In genomic region chr10:71266918-71267442, GRCh38 we compare ENCODE assay signal across 20 cellular contexts. TPM values are rescaled to one million over a fixed set of nuclear protein-coding genes. Genes with fewer than 3 reads are reported as not detected.
DNase-seq lines count a peak whose midpoint lies in the region; ATAC-seq, FAIRE-seq and TF ChIP-seq lines count a peak whose summit lies in the region.
"Had no signal": no experiment of that assay in that cellular context is flagged by ENCODE, and none has a peak within 500 bp of the region (broad histone marks: within the 10 kb centered on the region; RNA-seq: fewer than 3 reads in every experiment).

No MANE protein-coding gene starts in this region.

- WGBS in SK-N-SH (ENCODE audit: low lambda C conversion rate) = 74% methylated on average over 8 of the region's 8 CpGs
- WGBS in smooth muscle cell (ENCODE audit: low lambda C conversion rate) = 54% methylated on average over 8 of the region's 8 CpGs

- peaks cover 80% of the 10 kb centered on the region for H3K4me1 Mint-ChIP-seq in WTC11
- H3K4me1 Mint-ChIP-seq: activated CD4-positive, alpha-beta memory T cell treated with anti-CD3 and anti-CD28 coated beads, Interleukin-2, amount 10 ng/mL, durations not matched to agents 7 days and 5 days; activated naive CD8-positive, alpha-beta T cell treated with anti-CD3 and anti-CD28 coated beads for 36 hours; central memory CD8-positive, alpha-beta T cell had no signal

- no peaks in the 10 kb centered on the region for H3K36me3 Mint-ChIP-seq in WTC11
- H3K36me3 Mint-ChIP-seq: activated naive CD8-positive, alpha-beta T cell treated with anti-CD3 and anti-CD28 coated beads for 36 hours; CD4-positive, alpha-beta memory T cell had no signal

- POLR2A ChIA-PET in SK-N-SH (lab: Yijun Ruan, JAX) = interaction anchor here (0.9 to 5.8 kb wide), 7 partner anchors 11 to 52 kb away, joined by 3 to 39 read pairs (median 5); no protein-coding TSS in a partner anchor
- POLR2A ChIA-PET in WTC11 (lab: Charles Lee) = interaction anchor here (2.5 kb wide), 1 partner anchor 50 kb away, joined by 10 read pairs; no protein-coding TSS in a partner anchor

- CTCF ChIA-PET in SK-N-SH (lab: Yijun Ruan, JAX) = interaction anchor here (0.7 to 10.4 kb wide), 10 partner anchors 10 to 364 kb away, joined by 3 to 139 read pairs (median 10); partner anchors contain the start of gene UNC5B
- CTCF ChIA-PET in WTC11 (lab: Charles Lee) = interaction anchor here (0.5 to 4.8 kb wide), 7 partner anchors 9 to 738 kb away, joined by 3 to 67 read pairs (median 11); no protein-coding TSS in a partner anchor

- H3K79me2 ChIP-seq in SK-N-SH (ENCODE audit: insufficient read depth) (peaks cover 81% of the 10 kb centered on the region), smooth muscle cell (ENCODE audit: low read depth) (peaks cover 79% of the 10 kb centered on the region)

- H2AFZ ChIP-seq in SK-N-SH (ENCODE audit: low read depth) (no peak overlapping the region), smooth muscle cell (ENCODE audit: low read depth) (no peak overlapping the region)
- H2AFZ ChIP-seq: PC-9 had no signal

- TF ChIP-seq EP300 in SK-N-SH (IDR thresholded peaks at IDR 0.05; ENCODE audit: borderline replicate concordance in 1 of 2, low read depth in 1 of 2, low read length in 1 of 2) = no peak

- H3K4me3 Mint-ChIP-seq in WTC11 = no peak overlapping the region
- H3K4me3 Mint-ChIP-seq: activated CD4-positive, alpha-beta memory T cell treated with anti-CD3 and anti-CD28 coated beads, Interleukin-2, amount 10 ng/mL, durations not matched to agents 7 days and 5 days; activated naive CD8-positive, alpha-beta T cell treated with anti-CD3 and anti-CD28 coated beads for 36 hours; CD4-positive, alpha-beta memory T cell; central memory CD8-positive, alpha-beta T cell had no signal

- no peak for FAIRE-seq in HTR-8/SVneo (lab: Jason Lieb, UNC)

- no peak for TF ChIP-seq RAD21 in SK-N-SH (IDR thresholded peaks at IDR 0.05; ENCODE audit: low read length)

- H3K4me3 ChIP-seq in SK-N-SH (ENCODE audit: low read depth in 2 of 2, low read length in 1 of 2) (no peak overlapping the region), iPS-20b (ENCODE audit: low read length) (no peak overlapping the region), smooth muscle cell (no peak overlapping the region)
- H3K4me3 ChIP-seq: gastrocnemius medialis, PC-9, tibial artery had no signal

- H3K9me3 ChIP-seq in SK-N-SH (no peaks in the 10 kb centered on the region), iPS-20b (ENCODE audit: insufficient read depth, low read depth, low read length) (no peaks in the 10 kb centered on the region), smooth muscle cell (replicated peaks; ENCODE audit: low read depth) (no peaks in the 10 kb centered on the region)
- H3K9me3 ChIP-seq: gastrocnemius medialis, tibial artery had no signal

- H3K27me3 ChIP-seq in SK-N-SH (ENCODE audit: insufficient read depth) (no peaks in the 10 kb centered on the region), iPS-20b (ENCODE audit: insufficient read depth, low read length) (no peaks in the 10 kb centered on the region), smooth muscle cell (ENCODE audit: low read depth) (no peaks in the 10 kb centered on the region)
- H3K27me3 ChIP-seq: gastrocnemius medialis, tibial artery had no signal

- TF ChIP-seq CTCF in SK-N-SH (IDR thresholded peaks at IDR 0.05) (no peak), WTC11 (IDR thresholded peaks at IDR 0.05) (no peak), smooth muscle cell (IDR thresholded peaks at IDR 0.05; ENCODE audit: borderline replicate concordance, insufficient read depth, poor library complexity, severe bottlenecking) (no peak)

- H3K9me3 Mint-ChIP-seq in WTC11 = no peaks in the 10 kb centered on the region
- H3K9me3 Mint-ChIP-seq: activated CD4-positive, alpha-beta memory T cell treated with anti-CD3 and anti-CD28 coated beads, Interleukin-2, amount 10 ng/mL, durations not matched to agents 7 days and 5 days; activated naive CD8-positive, alpha-beta T cell treated with anti-CD3 and anti-CD28 coated beads for 36 hours; CD4-positive, alpha-beta memory T cell; central memory CD8-positive, alpha-beta T cell had no signal

- 0 out of 2 replicates have a peak overlapping the region, but pooled peaks have one; percentile 37 for H3K4me2 ChIP-seq in SK-N-SH
- peak overlapping the region; percentile 35 for H3K4me2 ChIP-seq in smooth muscle cell
- H3K4me2 ChIP-seq: PC-9 had no signal

- ATAC-seq in SK-N-SH treated with all-trans-retinoic acid at 6 μM for 48 hours = no peak
- no peak for ATAC-seq in WTC11

- H3K27ac Mint-ChIP-seq in WTC11 = peak overlapping the region; percentile 33; the same call in 1 of the 2 replicates
- H3K27ac Mint-ChIP-seq: activated CD4-positive, alpha-beta memory T cell treated with anti-CD3 and anti-CD28 coated beads, Interleukin-2, amount 10 ng/mL, durations not matched to agents 7 days and 5 days; activated naive CD8-positive, alpha-beta T cell treated with anti-CD3 and anti-CD28 coated beads for 36 hours; CD4-positive, alpha-beta memory T cell had no signal

- H3K36me3 ChIP-seq in SK-N-SH (replicated peaks in 1 of 2; ENCODE audit: control insufficient read depth in 1 of 2, insufficient read depth in 2 of 2, low read length in 1 of 2) (no peaks in the 10 kb centered on the region), iPS-20b (ENCODE audit: insufficient read depth, low read depth, low read length) (no peaks in the 10 kb centered on the region), smooth muscle cell (ENCODE audit: low read depth) (no peaks in the 10 kb centered on the region)
- H3K36me3 ChIP-seq: gastrocnemius medialis, tibial artery had no signal

- peaks cover 39% of the 10 kb centered on the region; the same call in 1 of the 2 replicates for H4K20me1 ChIP-seq in SK-N-SH (ENCODE audit: insufficient read depth)
- H4K20me1 ChIP-seq in smooth muscle cell (ENCODE audit: low read depth) = peaks cover 81% of the 10 kb centered on the region

- no peaks in the 10 kb centered on the region for H3K9me2 ChIP-seq in SK-N-SH

- H3K27ac ChIP-seq in SK-N-SH (ENCODE audit: low read depth in 2 of 2, low read length in 1 of 2) (peak overlapping the region; percentile 56 to 94), iPS-20b (ENCODE audit: low read length) (no peak overlapping the region), smooth muscle cell (ENCODE audit: low read depth) (peak overlapping the region; percentile 91)
- H3K27ac ChIP-seq: 22Rv1, PC-9, tibial artery had no signal

- DNase-seq in SK-N-SH (no peak), WTC11 (ENCODE audit: low spot score) (no peak), smooth muscle cell (lab: John Stamatoyannopoulos, UW; ENCODE audit: unreplicated experiment) (no peak), HTR-8/SVneo (ENCODE audit: insufficient read length, low spot score) (no peak), anterior cingulate cortex (lab: John Stamatoyannopoulos, UW) (no peak), activated T-cell treated with anti-CD3 and anti-CD28 coated beads for 4 hours (no peak)
- DNase-seq: activated CD4-positive, alpha-beta memory T cell treated with anti-CD3 and anti-CD28 coated beads, Interleukin-2, amount 10 ng/mL, durations not matched to agents 7 days and 5 days; activated naive CD8-positive, alpha-beta T cell treated with anti-CD3 and anti-CD28 coated beads for 36 hours; activated T-cell treated with anti-CD3 and anti-CD28 coated beads, Interleukin-2, amount 50 U/mL, for 48 hours; CD4-positive, alpha-beta memory T cell; PC-9; stimulated activated CD4-positive, alpha-beta T cell treated with anti-CD3 and anti-CD28 coated beads, Interleukin-4, amount 100 ng/mL, for 24 hours; stimulated activated CD8-positive, alpha-beta memory T cell treated with anti-CD3 and anti-CD28 coated beads, Interleukin-4, amount 100 ng/mL, for 48 hours; SW 1271; tibial artery had no signal

- H3K4me1 ChIP-seq in SK-N-SH (ENCODE audit: control insufficient read depth in 1 of 2, insufficient read depth in 2 of 2, low read depth in 1 of 2, low read length in 1 of 2) (peaks cover 49 to 95% of the 10 kb centered on the region in 2 experiments), iPS-20b (ENCODE audit: insufficient read depth, low read length) (peaks cover 38% of the 10 kb centered on the region), smooth muscle cell (ENCODE audit: low read depth) (peaks cover 35% of the 10 kb centered on the region)

- H3F3A ChIP-seq in SK-N-SH (replicated peaks; ENCODE audit: insufficient read depth) (peaks cover 33% of the 10 kb centered on the region), smooth muscle cell (ENCODE audit: low read depth) (peaks cover 46% of the 10 kb centered on the region)

- H3K9ac ChIP-seq in SK-N-SH (peak overlapping the region; percentile 15; the same call in 1 of the 2 replicates), iPS-20b (ENCODE audit: low read depth, low read length) (peak overlapping the region; percentile 53; the same call in 1 of the 2 replicates), smooth muscle cell (ENCODE audit: low read depth) (peak overlapping the region; percentile 68)

- no peaks in the 10 kb centered on the region for H3K27me3 Mint-ChIP-seq in WTC11 (ENCODE audit: low read depth)
- H3K27me3 Mint-ChIP-seq: activated CD4-positive, alpha-beta memory T cell treated with anti-CD3 and anti-CD28 coated beads, Interleukin-2, amount 10 ng/mL, durations not matched to agents 7 days and 5 days; activated naive CD8-positive, alpha-beta T cell treated with anti-CD3 and anti-CD28 coated beads for 36 hours; CD4-positive, alpha-beta memory T cell; central memory CD8-positive, alpha-beta T cell had no signal

TF ChIP-seq in SK-N-SH, 30 proteins besides CTCF, POLR2A, EP300 and RAD21 (continues in another document):
- TF ChIP-seq EZH2phosphoT487 (IDR thresholded peaks at IDR 0.05; ENCODE audit: borderline replicate concordance, low read depth) (no peak), YY1 (IDR thresholded peaks at IDR 0.05; ENCODE audit: low read depth) (no peak)

TF ChIP-seq in SK-N-SH treated with all-trans-retinoic acid at 6 μM for 48 hours, 23 proteins besides CTCF, POLR2A, EP300 and RAD21:
- no peak for TF ChIP-seq TCF4 (CRISPR knock-in tag; IDR thresholded peaks at IDR 0.05; ENCODE audit: borderline replicate concordance)
TF ChIP-seq in SK-N-SH treated with all-trans-retinoic acid at 6 μM for 48 hours: peak in this region for 0.

TF ChIP-seq in WTC11, 78 proteins besides CTCF, POLR2A, EP300 and RAD21 (continues in another document):
- TF ChIP-seq HMGA2 (CRISPR knock-in tag; IDR thresholded peaks at IDR 0.05) (no peak), ZNF317 (CRISPR knock-in tag; IDR thresholded peaks at IDR 0.05; ENCODE audit: borderline replicate concordance, low read depth) (no peak)

RNA-seq across cellular contexts. Expression of gene SLC29A3, which starts 52.1 kb away (rescaled TPM):
- 3.8 and 4.6 TPM in 2 replicates for polyA plus RNA-seq in SK-N-SH (2012; rRNA removed)
- 2.2 and 3.1 TPM in 2 replicates for polyA plus RNA-seq in SK-N-SH (2012; cell fraction: cytosol; rRNA removed)
- 3.6 and 4.6 TPM in 2 replicates for polyA plus RNA-seq in SK-N-SH (2012; cell fraction: nucleus; rRNA removed)
- total RNA-seq in WTC11 (2021) = 9.2 to 11.1 TPM (median 11.0 TPM) in 3 replicates
- 2.9 and 3.6 TPM in 2 replicates for total RNA-seq in smooth muscle cell
- polyA plus RNA-seq in smooth muscle cell = 4.8 and 7.1 TPM in 2 replicates

RNA-seq across cellular contexts. Expression of gene UNC5B, which starts 54.6 kb away (rescaled TPM):
- polyA plus RNA-seq in SK-N-SH (2012; rRNA removed) = 12.2 and 13.8 TPM in 2 replicates
- 7.9 and 13.9 TPM in 2 replicates for polyA plus RNA-seq in SK-N-SH (2012; cell fraction: cytosol; rRNA removed)
- 19.4 and 24.8 TPM in 2 replicates for polyA plus RNA-seq in SK-N-SH (2012; cell fraction: nucleus; rRNA removed)
- 31.2 to 49.6 TPM (median 31.6 TPM) in 3 replicates for total RNA-seq in WTC11 (2021)
- 89.6 and 92.7 TPM in 2 replicates for total RNA-seq in smooth muscle cell
- 115 and 142 TPM in 2 replicates for polyA plus RNA-seq in smooth muscle cell
- total RNA-seq: activated CD4-positive, alpha-beta memory T cell treated with anti-CD3 and anti-CD28 coated beads, Interleukin-2, amount 10 ng/mL, durations not matched to agents 7 days and 5 days; CD4-positive, alpha-beta memory T cell had no signal
- polyA plus RNA-seq: CD4-positive, alpha-beta memory T cell had no signal

Comparison
In these comparisons a context has a peak if more than half of its experiments do, and no peak if none do; other contexts are left out.
1. H3K9ac ChIP-seq: peak in every context shown above with its lines; median percentile 68 in smooth muscle cell; 53 in iPS-20b; 15 in SK-N-SH.